1 cellular context compared by ENCODE assay signal in genomic region chr2:129408570-129408969, GRCh38.
TF ChIP-seq lines count a peak whose summit lies in the region.

No MANE protein-coding gene starts in this region.

TF ChIP-seq in WTC11, 78 proteins besides CTCF, POLR2A, EP300 and RAD21 (continued from another document):
- TF ChIP-seq HMGXB4 (CRISPR knock-in tag; IDR thresholded peaks at IDR 0.05) (no peak), NR3C1 (CRISPR knock-in tag; conservative IDR thresholded peaks at IDR 0.05; ENCODE audit: low read depth) (no peak)
